ENCODE assay signal across 8 cellular contexts in the genomic region with DNA sequence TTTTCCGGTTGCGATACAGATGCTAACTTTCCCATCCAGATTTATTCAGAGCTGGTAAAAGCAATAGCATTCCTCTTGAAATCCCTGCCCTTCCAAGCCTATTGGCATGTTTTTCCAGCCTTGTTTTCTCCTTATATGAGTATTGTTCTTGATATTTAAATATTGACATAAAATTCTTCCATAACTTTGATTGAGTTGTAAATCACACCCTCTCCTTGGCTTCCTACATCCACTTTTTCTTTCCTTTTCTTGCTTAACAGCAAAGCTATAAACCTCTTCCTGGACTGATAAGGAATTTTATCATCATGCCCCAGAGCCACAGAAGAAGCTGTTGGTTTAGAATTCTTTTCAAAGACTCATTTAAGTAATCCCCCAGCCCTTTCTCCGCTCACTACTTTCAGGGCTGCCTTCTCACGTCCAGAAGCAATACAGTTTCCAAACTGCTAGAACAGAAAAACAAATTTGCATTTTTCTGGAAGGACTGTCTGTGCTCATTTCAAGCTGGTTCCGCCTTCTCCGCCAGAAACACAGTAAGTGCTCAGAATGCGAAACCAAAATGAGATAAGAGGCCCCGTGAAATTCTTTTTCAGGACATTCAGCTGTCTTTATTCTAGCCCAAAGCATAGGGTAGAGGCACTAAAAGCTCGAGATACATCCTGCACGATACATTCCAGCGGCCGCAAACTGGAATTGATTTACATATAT. TPM values are rescaled to one million over a fixed set of nuclear protein-coding genes. Genes with fewer than 3 reads are reported as not detected.
DNase-seq lines count a peak whose midpoint lies in the region; ATAC-seq and TF ChIP-seq lines count a peak whose summit lies in the region.

No MANE protein-coding gene starts in this region.

- peak overlapping the region; percentile 65 for H3K27ac ChIP-seq in SK-N-MC
- peak overlapping the region; percentile 32 to 82 (median 76) for H3K27ac ChIP-seq in gastroesophageal sphincter
- H3K27ac ChIP-seq in sigmoid colon, result peak overlapping the region; percentile 82 to 90 (median 84)

- TF ChIP-seq POLR2A in gastroesophageal sphincter (IDR thresholded peaks at IDR 0.05), result no peak
- no peak for TF ChIP-seq POLR2A in sigmoid colon (IDR thresholded peaks at IDR 0.05)

- H3K4me1 ChIP-seq in gastroesophageal sphincter, result peaks cover 0 to 20% (median 0%) of the 10 kb centered on the region in 3 donors
- peaks cover 0 to 23% (median 8%) of the 10 kb centered on the region in 4 donors for H3K4me1 ChIP-seq in sigmoid colon

- H3K9me3 ChIP-seq in SK-N-MC (ENCODE audit: low read depth, low read length) (no peaks in the 10 kb centered on the region), gastroesophageal sphincter (no peaks in the 10 kb centered on the region), sigmoid colon (no peaks in the 10 kb centered on the region)

- WGBS in gastroesophageal sphincter (ENCODE audit: low coverage in 1 of 2), 2 donors, result 25% methylated on average over 8 of the region's 12 CpGs; no CpG with 5 or more reads in 1 of the 2 donors
- WGBS in sigmoid colon, 2 donors, result 1 to 2% methylated on average over 12 of the region's 12 CpGs

- peak; percentile 35 for DNase-seq in SK-N-MC (ENCODE audit: low read depth, low spot score)
- DNase-seq in sigmoid colon, result no peak
- DNase-seq in NOMO-1 (lab: John Stamatoyannopoulos, UW; ENCODE audit: unreplicated experiment in 2 of 2), result no peak

- TF ChIP-seq CTCF in gastroesophageal sphincter (IDR thresholded peaks at IDR 0.05) (no peak), sigmoid colon (IDR thresholded peaks at IDR 0.05) (no peak)

- H3K27me3 ChIP-seq in gastroesophageal sphincter, result no peaks in the 10 kb centered on the region
- no peaks in the 10 kb centered on the region for H3K27me3 ChIP-seq in sigmoid colon

- H3K4me3 ChIP-seq in SK-N-MC, result peak overlapping the region; percentile 82
- H3K4me3 ChIP-seq in gastroesophageal sphincter, result peak overlapping the region; percentile 59 to 65
- H3K4me3 ChIP-seq in sigmoid colon, result peak overlapping the region; percentile 57 to 68 (median 61)

- TF ChIP-seq EP300 in gastroesophageal sphincter (IDR thresholded peaks at IDR 0.05), result no peak
- TF ChIP-seq EP300 in sigmoid colon (IDR thresholded peaks at IDR 0.05), result no peak

- intact Hi-C loops in sigmoid colon (cut with DNase I), result loop anchor here (10.0 kb wide), 4 partner anchors 105 to 295 kb away; no protein-coding TSS in a partner anchor

- H3K36me3 ChIP-seq in SK-N-MC (ENCODE audit: insufficient read depth, low read length) (no peaks in the 10 kb centered on the region), gastroesophageal sphincter (no peaks in the 10 kb centered on the region), sigmoid colon (no peaks in the 10 kb centered on the region)

- ATAC-seq in GM19455 (IDR thresholded peaks at IDR 0.05; ENCODE audit: unreplicated experiment) (peak; percentile 64), gastroesophageal sphincter (peak; percentile 25), HG02938 (IDR thresholded peaks at IDR 0.05; ENCODE audit: unreplicated experiment) (no peak), HG03565 (IDR thresholded peaks at IDR 0.05; ENCODE audit: unreplicated experiment) (no peak), GM21423 (IDR thresholded peaks at IDR 0.05; ENCODE audit: unreplicated experiment) (no peak)

- peak overlapping the region; percentile 61 for H3K9ac ChIP-seq in SK-N-MC (ENCODE audit: insufficient read length)

RNA-seq across cellular contexts. Expression of gene MID1, which starts 0.9 kb away (rescaled TPM):
- total RNA-seq in gastroesophageal sphincter, result 10 to 100 TPM; 17.0 to 23.4 (median 19.0) TPM
- total RNA-seq in sigmoid colon, result 10 to 100 TPM; 34.6 to 77.5 (median 54.6) TPM
- 1 to 10 TPM; 3.2 to 9.3 (median 3.6) TPM for polyA plus RNA-seq in sigmoid colon

Comparison
In these comparisons a context has a peak if more than half of its experiments do, and no peak if none do; other contexts are left out.
1. ATAC-seq: peak in GM19455 (single experiment) and gastroesophageal sphincter (single experiment); none in HG02938 (single experiment), HG03565 (single experiment) and GM21423 (single experiment).
2. Peak in every context shown above with its lines, with median percentiles within 50 percentile points of each other: H3K27ac ChIP-seq and H3K4me3 ChIP-seq.